Comparison of ENCODE assay signal across 2 cellular contexts in genomic region chr22:31584804-31585160, GRCh38.
TF ChIP-seq lines count a peak whose summit lies in the region.

No MANE protein-coding gene starts in this region.

TF ChIP-seq in IMR-90, 13 proteins besides CTCF, POLR2A, EP300 and RAD21:
- no peak for TF ChIP-seq ELK1 (IDR thresholded peaks at IDR 0.05; ENCODE audit: borderline replicate concordance, low read depth, low read length)
- TF ChIP-seq NFE2L2 (IDR thresholded peaks at IDR 0.05; ENCODE audit: low read depth, low read length), result no peak
- no peak for TF ChIP-seq BHLHE40 (IDR thresholded peaks at IDR 0.05; ENCODE audit: low read depth, low read length)
- no peak for TF ChIP-seq MAZ (IDR thresholded peaks at IDR 0.05; ENCODE audit: borderline replicate concordance, low read depth, low read length)
- no peak for TF ChIP-seq USF2 (IDR thresholded peaks at IDR 0.05; ENCODE audit: low read depth, low read length)
- no peak for TF ChIP-seq MAFK (IDR thresholded peaks at IDR 0.05; ENCODE audit: low read depth, low read length)
- no peak for TF ChIP-seq CEBPB (IDR thresholded peaks at IDR 0.05; ENCODE audit: low read depth, low read length)
- no peak for TF ChIP-seq RCOR1 (IDR thresholded peaks at IDR 0.05; ENCODE audit: insufficient replicate concordance, low read length)
- no peak for TF ChIP-seq CHD1 (IDR thresholded peaks at IDR 0.05; ENCODE audit: low read depth, low read length)
- TF ChIP-seq FOS (IDR thresholded peaks at IDR 0.05; ENCODE audit: low read depth, low read length), result no peak
- TF ChIP-seq SMC3 (IDR thresholded peaks at IDR 0.05; ENCODE audit: low read depth, low read length), result no peak
- no peak for TF ChIP-seq RFX5 (IDR thresholded peaks at IDR 0.05; ENCODE audit: low read depth, low read length)
- TF ChIP-seq MXI1 (IDR thresholded peaks at IDR 0.05; ENCODE audit: borderline replicate concordance, low read depth, low read length), result no peak

TF ChIP-seq in K562, 482 proteins besides CTCF, POLR2A, EP300 and RAD21:
- TF ChIP-seq JUND (IDR thresholded peaks at IDR 0.05; ENCODE audit: borderline replicate concordance, low read depth, low read length), result no peak
- no peak for TF ChIP-seq JUND (tag; IDR thresholded peaks at IDR 0.05; ENCODE audit: borderline replicate concordance, low read depth, low read length)
- TF ChIP-seq CHD2 (IDR thresholded peaks at IDR 0.05; ENCODE audit: low read depth, low read length), result no peak
- no peak for TF ChIP-seq XRCC4 (IDR thresholded peaks at IDR 0.05; ENCODE audit: extremely low read depth, insufficient read depth, insufficient read length)
- no peak for TF ChIP-seq RNF219 (CRISPR knock-in tag; IDR thresholded peaks at IDR 0.05)
- no peak for TF ChIP-seq TSHZ1 (CRISPR knock-in tag; IDR thresholded peaks at IDR 0.05)
- no peak for TF ChIP-seq ZKSCAN1 (IDR thresholded peaks at IDR 0.05; ENCODE audit: low read depth, low read length)
- no peak for TF ChIP-seq ELF4 (CRISPR knock-in tag; IDR thresholded peaks at IDR 0.05)
